15 cellular contexts compared by ENCODE assay signal in genomic region chr17:80917716-80918560, GRCh38.
A peak's percentile ranks its signal among the peaks of the same experiment; 100 is the strongest.
DNase-seq lines count a peak whose midpoint lies in the region; ATAC-seq and TF ChIP-seq lines count a peak whose summit lies in the region.
"Had no signal": no experiment of that assay in that cellular context is flagged by ENCODE, and none has a peak within 500 bp of the region (broad histone marks: within the 10 kb centered on the region; RNA-seq: fewer than 3 reads in every experiment).

No MANE protein-coding gene starts in this region.

- peak; percentile 1 for ATAC-seq in activated T-helper 17 cell treated with anti-CD3 and anti-CD28 coated beads, Interleukin-2, amount 50 U/mL, for 72 hours (replicated peaks)
- no peak for ATAC-seq in stimulated activated effector memory CD8-positive, alpha-beta T cell treated with anti-CD3 and anti-CD28 coated beads, Interleukin-12 subunit alpha, Interleukin-12 subunit beta, amount 100 ng/mL, for 72 hours
- ATAC-seq: CD8-positive, alpha-beta T cell; HCT116 had no signal

- BruUV-seq in Calu3 (replicated peaks; lab: Mats Ljungman, UMichigan), result no TSS peak

- H3K9me3 Mint-ChIP-seq in activated T-helper 17 cell treated with anti-CD3 and anti-CD28 coated beads, Interleukin-2, amount 50 U/mL, for 72 hours, result no peaks in the 10 kb centered on the region
- no peaks in the 10 kb centered on the region for H3K9me3 Mint-ChIP-seq in endothelial cell (ENCODE audit: unreplicated experiment)
- no peaks in the 10 kb centered on the region for H3K9me3 Mint-ChIP-seq in stimulated activated effector memory CD8-positive, alpha-beta T cell treated with anti-CD3 and anti-CD28 coated beads, Interleukin-12 subunit alpha, Interleukin-12 subunit beta, amount 100 ng/mL, for 72 hours
- no peaks in the 10 kb centered on the region for H3K9me3 Mint-ChIP-seq in Calu3 (ENCODE audit: low read depth, unreplicated experiment)
- H3K9me3 Mint-ChIP-seq: CD8-positive, alpha-beta T cell had no signal

- intact Hi-C loops in Calu3 (cut with micrococcal nuclease; ENCODE audit: unreplicated experiment), result no loop called here

- no peak overlapping the region for H2AFZ ChIP-seq in neuronal stem cell (ENCODE audit: low read length)
- H2AFZ ChIP-seq: GM23248, PC-9 had no signal

- H2AK5ac ChIP-seq in neuronal stem cell (ENCODE audit: low read depth, low read length), result no peak overlapping the region

- H3K4me1 Mint-ChIP-seq in activated T-helper 17 cell treated with anti-CD3 and anti-CD28 coated beads, Interleukin-2, amount 50 U/mL, for 72 hours, result peaks cover 5% of the 10 kb centered on the region
- H3K4me1 Mint-ChIP-seq in endothelial cell (ENCODE audit: unreplicated experiment), result no peaks in the 10 kb centered on the region
- no peaks in the 10 kb centered on the region for H3K4me1 Mint-ChIP-seq in stimulated activated effector memory CD8-positive, alpha-beta T cell treated with anti-CD3 and anti-CD28 coated beads, Interleukin-12 subunit alpha, Interleukin-12 subunit beta, amount 100 ng/mL, for 72 hours
- H3K4me1 Mint-ChIP-seq in Calu3 (ENCODE audit: low read depth, unreplicated experiment), result no peaks in the 10 kb centered on the region

- no peak overlapping the region for H3K4me3 Mint-ChIP-seq in activated T-helper 17 cell treated with anti-CD3 and anti-CD28 coated beads, Interleukin-2, amount 50 U/mL, for 72 hours
- H3K4me3 Mint-ChIP-seq in endothelial cell (ENCODE audit: unreplicated experiment) (peak overlapping the region; percentile 79), Calu3 (ENCODE audit: low read depth, unreplicated experiment) (no peak overlapping the region)
- H3K4me3 Mint-ChIP-seq in stimulated activated effector memory CD8-positive, alpha-beta T cell treated with anti-CD3 and anti-CD28 coated beads, Interleukin-12 subunit alpha, Interleukin-12 subunit beta, amount 100 ng/mL, for 72 hours, result no peak overlapping the region
- H3K4me3 Mint-ChIP-seq: CD8-positive, alpha-beta T cell had no signal

- no peak overlapping the region for H4K8ac ChIP-seq in neuronal stem cell (ENCODE audit: low read depth, low read length)

- no peak overlapping the region for H3K4ac ChIP-seq in neuronal stem cell (ENCODE audit: low read length)

- DNase-seq in endothelial cell (ENCODE audit: low spot score) (no peak), neuronal stem cell (ENCODE audit: low spot score) (no peak), NAMALWA (ENCODE audit: low spot score) (no peak), Calu3 (no peak), SW480 (ENCODE audit: low spot score) (no peak)
- no peak for DNase-seq in stimulated activated effector memory CD8-positive, alpha-beta T cell treated with anti-CD3 and anti-CD28 coated beads, Interleukin-12 subunit alpha, Interleukin-12 subunit beta, amount 100 ng/mL, for 72 hours (ENCODE audit: low spot score in 2 of 2)
- DNase-seq: BE2C; CD8-positive, alpha-beta T cell; GF-D8; GM23248; MV-4-11; NCI-H446; PC-9 had no signal

- no peak overlapping the region for H3K14ac ChIP-seq in neuronal stem cell (ENCODE audit: low read length)

- no peaks in the 10 kb centered on the region for H3K27me3 Mint-ChIP-seq in activated T-helper 17 cell treated with anti-CD3 and anti-CD28 coated beads, Interleukin-2, amount 50 U/mL, for 72 hours
- H3K27me3 Mint-ChIP-seq in endothelial cell (ENCODE audit: unreplicated experiment) (peaks cover 10% of the 10 kb centered on the region), Calu3 (ENCODE audit: unreplicated experiment) (no peaks in the 10 kb centered on the region)

- H3K18ac ChIP-seq in neuronal stem cell (ENCODE audit: low read length), result no peak overlapping the region

- peaks cover 15 to 24% of the 10 kb centered on the region in 2 donors for H3K9me3 ChIP-seq in neuronal stem cell (replicated peaks in 1 of 2; ENCODE audit: control insufficient read depth in 2 of 2, insufficient read depth in 1 of 2, low read depth in 1 of 2, low read length in 2 of 2)
- H3K9me3 ChIP-seq: BE2C had no signal

- H3K4me2 ChIP-seq in neuronal stem cell (ENCODE audit: insufficient read depth, low read length, poor library complexity, severe bottlenecking), result no peak overlapping the region
- H3K4me2 ChIP-seq: PC-9 had no signal

- H3K27me3 ChIP-seq in neuronal stem cell (ENCODE audit: control insufficient read depth in 3 of 3, insufficient read depth in 3 of 3, low read depth in 1 of 3, low read length in 3 of 3), result no peaks in the 10 kb centered on the region
- H3K27me3 ChIP-seq: BE2C had no signal

- peaks cover 13 to 41% of the 10 kb centered on the region in 2 donors for H3K36me3 ChIP-seq in neuronal stem cell (replicated peaks in 1 of 2; ENCODE audit: control insufficient read depth in 2 of 2, insufficient read depth in 2 of 2, low read length in 2 of 2)

- H3K23ac ChIP-seq in neuronal stem cell (ENCODE audit: low read depth, low read length, poor library complexity), result peak overlapping the region; percentile 1

- H2BK12ac ChIP-seq in neuronal stem cell (ENCODE audit: low read length), result no peak overlapping the region

- CTCF ChIA-PET in Calu3 (lab: Charles Lee), result interaction anchor here (0.8 kb wide), 1 partner anchor 85 kb away, joined by 3 read pairs; no protein-coding TSS in a partner anchor

- peaks cover 1% of the 10 kb centered on the region for H3K79me1 ChIP-seq in neuronal stem cell (ENCODE audit: low read depth, low read length)

- TF ChIP-seq CTCF in endothelial cell (IDR thresholded peaks at IDR 0.05; ENCODE audit: unreplicated experiment) (no peak), Calu3 (IDR thresholded peaks at IDR 0.05; ENCODE audit: unreplicated experiment) (no peak)

- H3K27ac Mint-ChIP-seq in activated T-helper 17 cell treated with anti-CD3 and anti-CD28 coated beads, Interleukin-2, amount 50 U/mL, for 72 hours, result peak overlapping the region; percentile 66
- H3K27ac Mint-ChIP-seq in endothelial cell (ENCODE audit: unreplicated experiment) (no peak overlapping the region), Calu3 (ENCODE audit: unreplicated experiment) (no peak overlapping the region)
- peak overlapping the region; percentile 53 for H3K27ac Mint-ChIP-seq in stimulated activated effector memory CD8-positive, alpha-beta T cell treated with anti-CD3 and anti-CD28 coated beads, Interleukin-12 subunit alpha, Interleukin-12 subunit beta, amount 100 ng/mL, for 72 hours
- H3K27ac Mint-ChIP-seq: CD8-positive, alpha-beta T cell had no signal

- peak overlapping the region; percentile 53 for H3K9ac ChIP-seq in neuronal stem cell (ENCODE audit: low read depth, low read length, poor library complexity)
- H3K9ac ChIP-seq: GM23248 had no signal

- no CpG with 5 or more reads among the region's 33 CpGs for WGBS in neuronal stem cell (ENCODE audit: extremely low coverage in 2 of 2, insufficient read length in 2 of 2, insufficient replicate concordance in 1 of 2), 2 donors

- no peak overlapping the region for H2BK15ac ChIP-seq in neuronal stem cell (ENCODE audit: low read length)

- H2BK5ac ChIP-seq in neuronal stem cell (ENCODE audit: low read length), result no peak overlapping the region

- H3K4me1 ChIP-seq in neuronal stem cell (ENCODE audit: control insufficient read depth in 2 of 2, insufficient read depth in 1 of 2, low read depth in 1 of 2, low read length in 2 of 2), result peaks cover 0 to 2% of the 10 kb centered on the region in 2 donors
- H3K4me1 ChIP-seq: BE2C had no signal

- H4K91ac ChIP-seq in neuronal stem cell (ENCODE audit: low read depth, low read length, poor library complexity), result no peak overlapping the region

- H3K27ac ChIP-seq in neuronal stem cell (replicated peaks; ENCODE audit: low read length), result no peak overlapping the region
- H3K27ac ChIP-seq: GM23248, PC-9 had no signal

- H2BK120ac ChIP-seq in neuronal stem cell (ENCODE audit: low read depth, low read length), result no peak overlapping the region

- peaks cover 92% of the 10 kb centered on the region for H3K36me3 Mint-ChIP-seq in activated T-helper 17 cell treated with anti-CD3 and anti-CD28 coated beads, Interleukin-2, amount 50 U/mL, for 72 hours (ENCODE audit: low read depth)
- H3K36me3 Mint-ChIP-seq in endothelial cell (ENCODE audit: low read depth, unreplicated experiment) (peaks cover 23% of the 10 kb centered on the region), Calu3 (ENCODE audit: insufficient read depth, unreplicated experiment) (peaks cover 16% of the 10 kb centered on the region)
- H3K36me3 Mint-ChIP-seq in stimulated activated effector memory CD8-positive, alpha-beta T cell treated with anti-CD3 and anti-CD28 coated beads, Interleukin-12 subunit alpha, Interleukin-12 subunit beta, amount 100 ng/mL, for 72 hours, result peaks cover 77% of the 10 kb centered on the region

- peak overlapping the region in 1 of 2 donors; percentile 66 for H3K4me3 ChIP-seq in neuronal stem cell (ENCODE audit: low read length in 2 of 2)
- H3K4me3 ChIP-seq: GM23248, PC-9 had no signal

Comparison
In these comparisons a context has a peak if more than half of its experiments do, and no peak if none do; other contexts are left out.
1. H3K27ac Mint-ChIP-seq: peak in activated T-helper 17 cell treated with anti-CD3 and anti-CD28 coated beads, Interleukin-2, amount 50 U/mL, for 72 hours (single experiment) and stimulated activated effector memory CD8-positive, alpha-beta T cell treated with anti-CD3 and anti-CD28 coated beads, Interleukin-12 subunit alpha, Interleukin-12 subunit beta, amount 100 ng/mL, for 72 hours (single experiment); none in endothelial cell (single experiment) and Calu3 (single experiment).